Comparison of ENCODE assay signal across 1 cellular context in genomic region chr5:80885698-80886000, GRCh38.
TF ChIP-seq lines count a peak whose summit lies in the region.

No MANE protein-coding gene starts in this region.

TF ChIP-seq in HepG2, 621 proteins besides CTCF, POLR2A, EP300 and RAD21 (continued from another document):
- TF ChIP-seq ZFP62 (CRISPR knock-in tag; IDR thresholded peaks at IDR 0.05), result no peak
- TF ChIP-seq KLF6 (CRISPR knock-in tag; IDR thresholded peaks at IDR 0.05), result no peak
- no peak for TF ChIP-seq DNMT1 (CRISPR knock-in tag; IDR thresholded peaks at IDR 0.05)
- TF ChIP-seq TERF1 (CRISPR knock-in tag; IDR thresholded peaks at IDR 0.05), result no peak
- TF ChIP-seq ZNF441 (CRISPR knock-in tag; IDR thresholded peaks at IDR 0.05; ENCODE audit: borderline replicate concordance), result no peak
- no peak for TF ChIP-seq RFX5 (IDR thresholded peaks at IDR 0.05; ENCODE audit: low read depth, low read length)
- TF ChIP-seq ATAD3A (CRISPR knock-in tag; IDR thresholded peaks at IDR 0.05), result no peak
- TF ChIP-seq AFF4 (CRISPR knock-in tag; IDR thresholded peaks at IDR 0.05), result no peak
- no peak for TF ChIP-seq BATF2 (CRISPR knock-in tag; IDR thresholded peaks at IDR 0.05)
- TF ChIP-seq RERE (CRISPR knock-in tag; IDR thresholded peaks at IDR 0.05; ENCODE audit: low read depth), result no peak
- TF ChIP-seq ZNF383 (CRISPR knock-in tag; IDR thresholded peaks at IDR 0.05; ENCODE audit: borderline replicate concordance), result no peak
- no peak for TF ChIP-seq JUN (CRISPR knock-in tag; IDR thresholded peaks at IDR 0.05)
- TF ChIP-seq PLRG1 (conservative IDR thresholded peaks at IDR 0.05), result no peak
- TF ChIP-seq FOXP4 (CRISPR knock-in tag; IDR thresholded peaks at IDR 0.05), result 0 out of 2 replicates have a peak, but pooled peaks have one; percentile 21
- TF ChIP-seq CBX5 (CRISPR knock-in tag; IDR thresholded peaks at IDR 0.05; ENCODE audit: borderline replicate concordance), result no peak
- no peak for TF ChIP-seq ZNF562 (CRISPR knock-in tag; IDR thresholded peaks at IDR 0.05; ENCODE audit: borderline replicate concordance)
- no peak for TF ChIP-seq ARNTL (CRISPR knock-in tag; IDR thresholded peaks at IDR 0.05)
- TF ChIP-seq ZNF256 (CRISPR knock-in tag; conservative IDR thresholded peaks at IDR 0.05), result no peak
- TF ChIP-seq ZNF280B (CRISPR knock-in tag; IDR thresholded peaks at IDR 0.05; ENCODE audit: borderline replicate concordance), result no peak
- TF ChIP-seq TEAD3 (CRISPR knock-in tag; optimal IDR thresholded peaks at IDR 0.05; ENCODE audit: borderline replicate concordance), result peak; percentile 95
- 0 out of 2 replicates have a peak, but pooled peaks have one; percentile 13 for TF ChIP-seq NR2F6 (IDR thresholded peaks at IDR 0.05)
- TF ChIP-seq NR2F6 (CRISPR knock-in tag; IDR thresholded peaks at IDR 0.05), result no peak
- TF ChIP-seq ZNF282 (IDR thresholded peaks at IDR 0.05; ENCODE audit: partially characterized antibody), result no peak
- no peak for TF ChIP-seq ZNF777 (CRISPR knock-in tag; IDR thresholded peaks at IDR 0.05)
- peak; percentile 65; the same call in 1 of the 2 replicates for TF ChIP-seq MIXL1 (CRISPR knock-in tag; IDR thresholded peaks at IDR 0.05)
- TF ChIP-seq MXI1 (IDR thresholded peaks at IDR 0.05; ENCODE audit: borderline replicate concordance, low read depth, low read length), result no peak
- TF ChIP-seq CREM (IDR thresholded peaks at IDR 0.05), result peak; percentile 24; the same call in 1 of the 2 replicates
- no peak for TF ChIP-seq CREM (CRISPR knock-in tag; IDR thresholded peaks at IDR 0.05)
- no peak for TF ChIP-seq CHD4 (IDR thresholded peaks at IDR 0.05; ENCODE audit: borderline replicate concordance, low read length)
- TF ChIP-seq MLXIP (CRISPR knock-in tag; IDR thresholded peaks at IDR 0.05; ENCODE audit: borderline replicate concordance), result no peak
